In genomic region chr6:35945650-35946025, GRCh38 we compare ENCODE assay signal across 24 cellular contexts.
"Had no signal": no experiment of that assay in that cellular context is flagged by ENCODE, and none has a peak within 500 bp of the region (broad histone marks: within the 10 kb centered on the region; RNA-seq: fewer than 3 reads in every experiment).

No MANE protein-coding gene starts in this region.

- H3K36me3 ChIP-seq: gastroesophageal sphincter, heart right ventricle, neural progenitor cell, prostate gland, suprapubic skin, transverse colon, uterus had no signal

- H3K4me1 ChIP-seq: gastroesophageal sphincter, heart right ventricle, neural progenitor cell, prostate gland, suprapubic skin, uterus had no signal

- H3K36me3 Mint-ChIP-seq: immature natural killer cell; naive thymus-derived CD4-positive, alpha-beta T cell; neural progenitor cell had no signal

- H3K27ac ChIP-seq: gastroesophageal sphincter, heart right ventricle, neural progenitor cell, prostate gland, skin epidermis, suprapubic skin, transverse colon, uterus, VCaP had no signal

- DNase-seq: activated CD4-positive, alpha-beta T cell treated with anti-CD3 and anti-CD28 coated beads, Interleukin-2, amount 50 U/mL, for 1 hour; activated CD4-positive, CD25-positive, alpha-beta regulatory T cell treated with anti-CD3 and anti-CD28 coated beads, Interleukin-2, amount 50 U/mL, for 72 hours; activated CD8-positive, alpha-beta memory T cell treated with anti-CD3 and anti-CD28 coated beads for 24 hours; activated CD8-positive, alpha-beta memory T cell treated with anti-CD3 and anti-CD28 coated beads, Interleukin-2, amount 50 U/mL, for 48 hours; activated gamma-delta T cell; activated T-cell treated with anti-CD3 and anti-CD28 coated beads, Interleukin-2, amount 50 U/mL, for 48 hours; amniotic stem cell; effector memory CD8-positive, alpha-beta T cell; heart right ventricle; immature natural killer cell; kidney glomerular epithelial cell; mesenchymal stem cell; naive thymus-derived CD4-positive, alpha-beta T cell; right cardiac atrium; stimulated activated naive CD8-positive, alpha-beta T cell treated with anti-CD3 and anti-CD28 coated beads, Interleukin-15, amount 100 ng/mL, for 72 hours; uterus had no signal

- H3K9me3 Mint-ChIP-seq: effector memory CD8-positive, alpha-beta T cell; immature natural killer cell had no signal

- H2AFZ ChIP-seq: neural progenitor cell had no signal

- ATAC-seq: effector memory CD8-positive, alpha-beta T cell; gastroesophageal sphincter; heart right ventricle; naive thymus-derived CD4-positive, alpha-beta T cell; right cardiac atrium; stimulated activated naive CD8-positive, alpha-beta T cell treated with anti-CD3 and anti-CD28 coated beads, Interleukin-15, amount 100 ng/mL, for 72 hours had no signal

- H3K27me3 Mint-ChIP-seq: activated naive CD4-positive, alpha-beta T cell treated with anti-CD3 and anti-CD28 coated beads, Interleukin-2, amount 50 U/mL, for 24 hours; naive thymus-derived CD4-positive, alpha-beta T cell; stimulated activated naive CD8-positive, alpha-beta T cell treated with anti-CD3 and anti-CD28 coated beads, Interleukin-15, amount 100 ng/mL, for 72 hours had no signal

- H3K9me3 ChIP-seq: gastroesophageal sphincter, heart right ventricle, prostate gland, suprapubic skin, transverse colon, uterus had no signal

- H3K4me1 Mint-ChIP-seq: activated naive CD4-positive, alpha-beta T cell treated with anti-CD3 and anti-CD28 coated beads, Interleukin-2, amount 50 U/mL, for 24 hours; immature natural killer cell; naive thymus-derived CD4-positive, alpha-beta T cell; neural progenitor cell; stimulated activated naive CD8-positive, alpha-beta T cell treated with anti-CD3 and anti-CD28 coated beads, Interleukin-15, amount 100 ng/mL, for 72 hours had no signal

- H3K27me3 ChIP-seq: gastroesophageal sphincter, heart right ventricle, neural progenitor cell, suprapubic skin, transverse colon, uterus had no signal

- H3K4me2 ChIP-seq: neural progenitor cell had no signal

- H3K27ac Mint-ChIP-seq: activated naive CD4-positive, alpha-beta T cell treated with anti-CD3 and anti-CD28 coated beads, Interleukin-2, amount 50 U/mL, for 24 hours; effector memory CD8-positive, alpha-beta T cell; immature natural killer cell; naive thymus-derived CD4-positive, alpha-beta T cell; neural progenitor cell; stimulated activated naive CD8-positive, alpha-beta T cell treated with anti-CD3 and anti-CD28 coated beads, Interleukin-15, amount 100 ng/mL, for 72 hours had no signal

- H3K4me3 Mint-ChIP-seq: activated naive CD4-positive, alpha-beta T cell treated with anti-CD3 and anti-CD28 coated beads, Interleukin-2, amount 50 U/mL, for 24 hours; effector memory CD8-positive, alpha-beta T cell; immature natural killer cell; naive thymus-derived CD4-positive, alpha-beta T cell; neural progenitor cell; stimulated activated naive CD8-positive, alpha-beta T cell treated with anti-CD3 and anti-CD28 coated beads, Interleukin-15, amount 100 ng/mL, for 72 hours had no signal

- H3K4me3 ChIP-seq: gastroesophageal sphincter, heart right ventricle, neural progenitor cell, prostate gland, skin epidermis, suprapubic skin, transverse colon, uterus had no signal

- H3K9ac ChIP-seq: neural progenitor cell had no signal
